Comparison of ENCODE assay signal across 8 cellular contexts in the genomic region with DNA sequence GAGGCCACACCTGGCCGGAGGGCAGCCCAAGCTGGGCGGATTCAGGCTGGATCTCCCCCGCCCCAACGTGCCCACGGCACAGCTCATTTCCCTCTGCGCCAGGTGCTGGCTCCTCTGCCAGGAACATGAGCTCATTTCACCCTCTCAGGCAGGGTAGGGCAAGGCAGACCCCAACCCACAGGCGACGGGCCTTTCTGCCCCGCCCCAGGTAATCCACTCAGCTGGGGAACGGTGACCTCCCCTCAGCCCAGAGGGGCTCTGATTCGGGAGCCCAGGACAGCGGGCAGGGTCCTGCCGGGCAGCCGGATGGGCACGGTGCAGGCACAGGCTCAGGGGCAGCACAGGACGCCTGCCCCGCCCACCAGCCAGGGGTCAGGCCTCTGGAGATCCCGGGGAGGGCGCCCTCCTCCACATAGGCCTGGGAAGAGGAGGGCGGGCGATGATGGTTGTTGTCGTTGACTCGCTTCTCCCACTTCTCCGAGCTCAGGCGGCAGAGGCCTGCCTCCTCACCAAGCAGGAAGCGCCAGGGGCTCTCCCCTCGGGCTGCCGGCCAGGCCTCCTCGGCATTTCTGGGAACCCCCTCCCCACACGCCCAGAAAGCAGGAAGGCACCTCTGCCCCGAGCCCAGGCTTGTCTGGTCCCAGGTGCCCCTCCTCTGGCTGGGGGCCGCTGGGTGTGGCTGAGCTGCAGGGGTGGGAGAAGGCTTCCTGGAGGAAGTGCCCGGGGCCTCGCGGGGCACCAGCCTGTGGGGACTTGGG. TPM values are rescaled to one million over a fixed set of nuclear protein-coding genes. Genes with fewer than 3 reads are reported as not detected.
DNase-seq lines count a peak whose midpoint lies in the region; ATAC-seq and TF ChIP-seq lines count a peak whose summit lies in the region.

No MANE protein-coding gene starts in this region.

- H3K27ac ChIP-seq in lung (ENCODE audit: low read depth in 1 of 2, low read length in 1 of 2): peak overlapping the region in 1 of 2 donors; percentile 15

- WGBS in lung, 2 donors: 26 to 28% methylated on average over 29 to 35 of the region's 35 CpGs

- DNase-seq in COLO668 (lab: John Stamatoyannopoulos, UW; ENCODE audit: unreplicated experiment) (peak; percentile 57), HPDE6-E6E7 (ENCODE audit: extremely low spot score) (peak; percentile 59), lung (ENCODE audit: low spot score) (no peak), NCI-H128 (lab: John Stamatoyannopoulos, UW; ENCODE audit: unreplicated experiment) (no peak), cerebellum (ENCODE audit: low spot score) (no peak)
- peak; percentile 10 for DNase-seq in activated effector memory CD4-positive, alpha-beta T cell treated with Interleukin-2 at 50 U/mL for 16 hours

- TF ChIP-seq CTCF in lung (IDR thresholded peaks at IDR 0.05; ENCODE audit: control extremely low read depth, extremely low read depth): no peak

- H3K9me3 ChIP-seq in lung (ENCODE audit: control insufficient read depth in 2 of 2, insufficient read depth in 1 of 2, low read length in 1 of 2): no peaks in the 10 kb centered on the region

- H3K4me1 ChIP-seq in lung (ENCODE audit: control insufficient read depth in 2 of 2, insufficient read depth in 2 of 2, low read length in 2 of 2): peaks cover 0 to 17% of the 10 kb centered on the region in 2 donors

- no peaks in the 10 kb centered on the region for H3K27me3 ChIP-seq in lung (ENCODE audit: control insufficient read depth, insufficient read depth)

- peak; percentile 23 for ATAC-seq in lung (ENCODE audit: insufficient read depth, low FRiP score)
- ATAC-seq in HG03342 (IDR thresholded peaks at IDR 0.05; ENCODE audit: unreplicated experiment): no peak
- no peak for ATAC-seq in GM19452 (IDR thresholded peaks at IDR 0.05; ENCODE audit: unreplicated experiment)

- no peaks in the 10 kb centered on the region for H3K36me3 ChIP-seq in lung (ENCODE audit: control insufficient read depth in 2 of 2, insufficient read depth in 2 of 2, low read length in 2 of 2)

- no peak overlapping the region for H3K4me3 ChIP-seq in lung

RNA-seq across cellular contexts. Expression of a gene that starts 31.1 kb away (rescaled TPM):
- total RNA-seq in lung (10 to 100 TPM; 13.8 to 18.7 TPM), cerebellum (8.7 TPM)
- 10 to 100 TPM; 18.3 to 22.1 TPM for polyA plus RNA-seq in lung

RNA-seq across cellular contexts. Expression of a gene that starts 31.3 kb away (rescaled TPM):
- total RNA-seq in lung: 10 to 100 TPM; 16.6 to 45.2 TPM
- polyA plus RNA-seq in lung: 10 to 100 TPM; 36.9 to 38.7 TPM
- total RNA-seq in cerebellum: 13.5 TPM

RNA-seq across cellular contexts. Expression of a gene that starts 40.3 kb away (rescaled TPM):
- total RNA-seq in lung (10 to 100 TPM; 34.9 to 43.2 TPM), cerebellum (25.5 TPM)
- polyA plus RNA-seq in lung: 10 to 100 TPM; 34.9 to 35.0 TPM

RNA-seq across cellular contexts. Expression of a gene that starts 40.6 kb away (rescaled TPM):
- total RNA-seq in lung (10 to 100 TPM; 24.8 to 99.3 TPM), cerebellum (6.5 TPM)
- 10 to 100 TPM in 1 of 2 donors, 1 to 10 TPM in 1; 8.1 to 20.0 TPM for polyA plus RNA-seq in lung

Comparison
In these comparisons a context has a peak if more than half of its experiments do, and no peak if none do; other contexts are left out.
1. DNase-seq: peak in COLO668 (single experiment), HPDE6-E6E7 (single experiment) and activated effector memory CD4-positive, alpha-beta T cell treated with Interleukin-2 at 50 U/mL for 16 hours (single experiment); none in lung (single experiment), NCI-H128 (single experiment) and cerebellum (single experiment).